In genomic region chr1:39653546-39654031, GRCh38 we compare ENCODE assay signal across 1 cellular context.
TF ChIP-seq lines count a peak whose summit lies in the region.

No MANE protein-coding gene starts in this region.

TF ChIP-seq in HCT116, 20 proteins besides CTCF, POLR2A, EP300 and RAD21:
- TF ChIP-seq TCF7L2 (IDR thresholded peaks at IDR 0.05; ENCODE audit: borderline replicate concordance, extremely low read depth, insufficient read depth, insufficient read length) (peak; percentile 7), SRF (IDR thresholded peaks at IDR 0.05; ENCODE audit: low read depth) (no peak), REST (IDR thresholded peaks at IDR 0.05; ENCODE audit: low read depth) (no peak), FOSL1 (IDR thresholded peaks at IDR 0.05; ENCODE audit: low read depth) (no peak), MAX (IDR thresholded peaks at IDR 0.05) (0 out of 2 replicates have a peak, but pooled peaks have one; percentile 19)
